1 cellular context compared by ENCODE assay signal in genomic region chr1:3624194-3625136, GRCh38.
TF ChIP-seq lines count a peak whose summit lies in the region.

Gene TPRG1L, plus strand, starts transcription at chr1:3625015. Its CDS starts 58 bp downstream, at chr1:3625073.

TF ChIP-seq in HepG2, 621 proteins besides CTCF, POLR2A, EP300 and RAD21 (continued from another document and continues in another):
- TF ChIP-seq, protein P1, sequence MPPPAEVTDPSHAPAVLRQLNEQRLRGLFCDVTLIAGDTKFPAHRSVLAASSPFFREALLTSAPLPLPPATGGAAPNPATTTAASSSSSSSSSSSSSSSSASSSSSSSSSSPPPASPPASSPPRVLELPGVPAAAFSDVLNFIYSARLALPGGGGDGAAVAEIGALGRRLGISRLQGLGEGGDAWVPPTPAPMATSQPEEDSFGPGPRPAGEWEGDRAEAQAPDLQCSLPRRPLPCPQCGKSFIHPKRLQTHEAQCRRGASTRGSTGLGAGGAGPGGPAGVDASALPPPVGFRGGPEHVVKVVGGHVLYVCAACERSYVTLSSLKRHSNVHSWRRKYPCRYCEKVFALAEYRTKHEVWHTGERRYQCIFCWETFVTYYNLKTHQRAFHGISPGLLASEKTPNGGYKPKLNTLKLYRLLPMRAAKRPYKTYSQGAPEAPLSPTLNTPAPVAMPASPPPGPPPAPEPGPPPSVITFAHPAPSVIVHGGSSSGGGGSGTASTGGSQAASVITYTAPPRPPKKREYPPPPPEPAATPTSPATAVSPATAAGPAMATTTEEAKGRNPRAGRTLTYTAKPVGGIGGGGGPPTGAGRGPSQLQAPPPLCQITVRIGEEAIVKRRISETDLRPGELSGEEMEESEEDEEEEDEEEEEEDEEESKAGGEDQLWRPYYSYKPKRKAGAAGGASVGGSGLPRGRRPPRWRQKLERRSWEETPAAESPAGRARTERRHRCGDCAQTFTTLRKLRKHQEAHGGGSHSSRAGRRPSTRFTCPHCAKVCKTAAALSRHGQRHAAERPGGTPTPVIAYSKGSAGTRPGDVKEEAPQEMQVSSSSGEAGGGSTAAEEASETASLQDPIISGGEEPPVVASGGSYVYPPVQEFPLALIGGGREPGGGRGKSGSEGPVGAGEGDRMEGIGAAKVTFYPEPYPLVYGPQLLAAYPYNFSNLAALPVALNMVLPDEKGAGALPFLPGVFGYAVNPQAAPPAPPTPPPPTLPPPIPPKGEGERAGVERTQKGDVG (CRISPR knock-in tag; IDR thresholded peaks at IDR 0.05; ENCODE audit: borderline replicate concordance) = no peak
- TF ChIP-seq GTF2F1 (IDR thresholded peaks at IDR 0.05; ENCODE audit: low read length) = no peak
- TF ChIP-seq NR0B2 (CRISPR knock-in tag; IDR thresholded peaks at IDR 0.05) = no peak
- TF ChIP-seq ZBTB2 (CRISPR knock-in tag; IDR thresholded peaks at IDR 0.05; ENCODE audit: low read depth) = peak; percentile 61; the same call in 1 of the 2 replicates
- TF ChIP-seq SP2 (CRISPR knock-in tag; IDR thresholded peaks at IDR 0.05) = peak; percentile 92
- peak; percentile 82; the same call in 1 of the 2 replicates for TF ChIP-seq HDAC1 (CRISPR knock-in tag; IDR thresholded peaks at IDR 0.05)
- no peak for TF ChIP-seq MYNN (CRISPR knock-in tag; IDR thresholded peaks at IDR 0.05; ENCODE audit: low read depth)
- TF ChIP-seq PRPF4 (IDR thresholded peaks at IDR 0.05; ENCODE audit: low read depth, low read length, poor library complexity, severe bottlenecking) = no peak
- TF ChIP-seq BCL6 (CRISPR knock-in tag; IDR thresholded peaks at IDR 0.05) = no peak
- TF ChIP-seq ESRRA (CRISPR knock-in tag; IDR thresholded peaks at IDR 0.05; ENCODE audit: low read depth) = no peak
- no peak for TF ChIP-seq RCOR2 (CRISPR knock-in tag; IDR thresholded peaks at IDR 0.05)
- no peak for TF ChIP-seq SMYD3 (CRISPR knock-in tag; IDR thresholded peaks at IDR 0.05)
- no peak for TF ChIP-seq KLF11 (CRISPR knock-in tag; IDR thresholded peaks at IDR 0.05)
- 0 out of 2 replicates have a peak, but pooled peaks have one; percentile 32 for TF ChIP-seq MTA1 (CRISPR knock-in tag; IDR thresholded peaks at IDR 0.05; ENCODE audit: borderline replicate concordance)
- no peak; the same call in 1 of the 2 replicates for TF ChIP-seq MXD4 (CRISPR knock-in tag; IDR thresholded peaks at IDR 0.05)
- TF ChIP-seq ZBTB1 (CRISPR knock-in tag; IDR thresholded peaks at IDR 0.05; ENCODE audit: borderline replicate concordance) = no peak
- no peak for TF ChIP-seq JUN (CRISPR knock-in tag; IDR thresholded peaks at IDR 0.05)
- no peak for TF ChIP-seq ATM (IDR thresholded peaks at IDR 0.05; ENCODE audit: borderline replicate concordance)
- peak; percentile 52; the same call in 1 of the 2 replicates for TF ChIP-seq MYC (CRISPR knock-in tag; IDR thresholded peaks at IDR 0.05; ENCODE audit: borderline replicate concordance)
- TF ChIP-seq, protein P2, sequence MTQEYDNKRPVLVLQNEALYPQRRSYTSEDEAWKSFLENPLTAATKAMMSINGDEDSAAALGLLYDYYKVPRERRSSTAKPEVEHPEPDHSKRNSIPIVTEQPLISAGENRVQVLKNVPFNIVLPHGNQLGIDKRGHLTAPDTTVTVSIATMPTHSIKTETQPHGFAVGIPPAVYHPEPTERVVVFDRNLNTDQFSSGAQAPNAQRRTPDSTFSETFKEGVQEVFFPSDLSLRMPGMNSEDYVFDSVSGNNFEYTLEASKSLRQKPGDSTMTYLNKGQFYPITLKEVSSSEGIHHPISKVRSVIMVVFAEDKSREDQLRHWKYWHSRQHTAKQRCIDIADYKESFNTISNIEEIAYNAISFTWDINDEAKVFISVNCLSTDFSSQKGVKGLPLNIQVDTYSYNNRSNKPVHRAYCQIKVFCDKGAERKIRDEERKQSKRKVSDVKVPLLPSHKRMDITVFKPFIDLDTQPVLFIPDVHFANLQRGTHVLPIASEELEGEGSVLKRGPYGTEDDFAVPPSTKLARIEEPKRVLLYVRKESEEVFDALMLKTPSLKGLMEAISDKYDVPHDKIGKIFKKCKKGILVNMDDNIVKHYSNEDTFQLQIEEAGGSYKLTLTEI (CRISPR knock-in tag; conservative IDR thresholded peaks at IDR 0.05) = no peak
- TF ChIP-seq ZNF30 (CRISPR knock-in tag; IDR thresholded peaks at IDR 0.05) = no peak
- TF ChIP-seq CEBPG (CRISPR knock-in tag; IDR thresholded peaks at IDR 0.05) = 0 out of 2 replicates have a peak, but pooled peaks have one; percentile 15
- TF ChIP-seq HMG20B (CRISPR knock-in tag; conservative IDR thresholded peaks at IDR 0.05) = no peak
- no peak for TF ChIP-seq TARDBP (CRISPR knock-in tag; IDR thresholded peaks at IDR 0.05)
- TF ChIP-seq ZEB1 (IDR thresholded peaks at IDR 0.05; ENCODE audit: insufficient replicate concordance, low read depth) = no peak
- no peak for TF ChIP-seq HMG20A (CRISPR knock-in tag; IDR thresholded peaks at IDR 0.05; ENCODE audit: borderline replicate concordance)
- TF ChIP-seq, protein P3, sequence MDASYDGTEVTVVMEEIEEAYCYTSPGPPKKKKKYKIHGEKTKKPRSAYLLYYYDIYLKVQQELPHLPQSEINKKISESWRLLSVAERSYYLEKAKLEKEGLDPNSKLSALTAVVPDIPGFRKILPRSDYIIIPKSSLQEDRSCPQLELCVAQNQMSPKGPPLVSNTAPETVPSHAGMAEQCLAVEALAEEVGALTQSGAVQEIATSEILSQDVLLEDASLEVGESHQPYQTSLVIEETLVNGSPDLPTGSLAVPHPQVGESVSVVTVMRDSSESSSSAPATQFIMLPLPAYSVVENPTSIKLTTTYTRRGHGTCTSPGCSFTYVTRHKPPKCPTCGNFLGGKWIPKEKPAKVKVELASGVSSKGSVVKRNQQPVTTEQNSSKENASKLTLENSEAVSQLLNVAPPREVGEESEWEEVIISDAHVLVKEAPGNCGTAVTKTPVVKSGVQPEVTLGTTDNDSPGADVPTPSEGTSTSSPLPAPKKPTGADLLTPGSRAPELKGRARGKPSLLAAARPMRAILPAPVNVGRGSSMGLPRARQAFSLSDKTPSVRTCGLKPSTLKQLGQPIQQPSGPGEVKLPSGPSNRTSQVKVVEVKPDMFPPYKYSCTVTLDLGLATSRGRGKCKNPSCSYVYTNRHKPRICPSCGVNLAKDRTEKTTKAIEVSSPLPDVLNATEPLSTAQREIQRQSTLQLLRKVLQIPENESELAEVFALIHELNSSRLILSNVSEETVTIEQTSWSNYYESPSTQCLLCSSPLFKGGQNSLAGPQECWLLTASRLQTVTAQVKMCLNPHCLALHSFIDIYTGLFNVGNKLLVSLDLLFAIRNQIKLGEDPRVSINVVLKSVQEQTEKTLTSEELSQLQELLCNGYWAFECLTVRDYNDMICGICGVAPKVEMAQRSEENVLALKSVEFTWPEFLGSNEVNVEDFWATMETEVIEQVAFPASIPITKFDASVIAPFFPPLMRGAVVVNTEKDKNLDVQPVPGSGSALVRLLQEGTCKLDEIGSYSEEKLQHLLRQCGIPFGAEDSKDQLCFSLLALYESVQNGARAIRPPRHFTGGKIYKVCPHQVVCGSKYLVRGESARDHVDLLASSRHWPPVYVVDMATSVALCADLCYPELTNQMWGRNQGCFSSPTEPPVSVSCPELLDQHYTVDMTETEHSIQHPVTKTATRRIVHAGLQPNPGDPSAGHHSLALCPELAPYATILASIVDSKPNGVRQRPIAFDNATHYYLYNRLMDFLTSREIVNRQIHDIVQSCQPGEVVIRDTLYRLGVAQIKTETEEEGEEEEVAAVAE (CRISPR knock-in tag; IDR thresholded peaks at IDR 0.05; ENCODE audit: borderline replicate concordance) = 0 out of 2 replicates have a peak, but pooled peaks have one; percentile 57
- TF ChIP-seq KDM1A (CRISPR knock-in tag; IDR thresholded peaks at IDR 0.05) = no peak
- no peak for TF ChIP-seq SMAD1 (CRISPR knock-in tag; IDR thresholded peaks at IDR 0.05; ENCODE audit: borderline replicate concordance, low read depth)
- no peak for TF ChIP-seq ZIK1 (CRISPR knock-in tag; IDR thresholded peaks at IDR 0.05; ENCODE audit: borderline replicate concordance, low read depth)
- TF ChIP-seq ZNF782 (CRISPR knock-in tag; IDR thresholded peaks at IDR 0.05; ENCODE audit: borderline replicate concordance) = no peak
- TF ChIP-seq CCDC6 (CRISPR knock-in tag; IDR thresholded peaks at IDR 0.05) = no peak
- no peak for TF ChIP-seq SNRNP70 (IDR thresholded peaks at IDR 0.05; ENCODE audit: low read depth, low read length)
- no peak for TF ChIP-seq ZNF318 (CRISPR knock-in tag; IDR thresholded peaks at IDR 0.05)
- no peak; the same call in 1 of the 2 replicates for TF ChIP-seq KAT7 (CRISPR knock-in tag; IDR thresholded peaks at IDR 0.05; ENCODE audit: borderline replicate concordance)
- TF ChIP-seq HNRNPH1 (optimal IDR thresholded peaks at IDR 0.05; ENCODE audit: low read depth, low read length) = no peak
- TF ChIP-seq SRF (IDR thresholded peaks at IDR 0.05; ENCODE audit: low read depth, low read length) = no peak
- TF ChIP-seq KMT2A (CRISPR knock-in tag; IDR thresholded peaks at IDR 0.05) = no peak; the same call in 1 of the 2 replicates
- no peak; the same call in 1 of the 2 replicates for TF ChIP-seq ZSCAN25 (CRISPR knock-in tag; IDR thresholded peaks at IDR 0.05)
- no peak for TF ChIP-seq ZZZ3 (CRISPR knock-in tag; IDR thresholded peaks at IDR 0.05; ENCODE audit: borderline replicate concordance)
- no peak for TF ChIP-seq ZNF577 (CRISPR knock-in tag; IDR thresholded peaks at IDR 0.05; ENCODE audit: borderline replicate concordance, low read depth)
- TF ChIP-seq TAF1 (CRISPR knock-in tag; IDR thresholded peaks at IDR 0.05) = no peak; the same call in 1 of the 2 replicates
- no peak for TF ChIP-seq TCF7L2 (IDR thresholded peaks at IDR 0.05; ENCODE audit: low read depth, low read length)
- TF ChIP-seq ATF1 (CRISPR knock-in tag; IDR thresholded peaks at IDR 0.05) = no peak
- TF ChIP-seq MAFG (CRISPR knock-in tag; IDR thresholded peaks at IDR 0.05) = no peak
- no peak for TF ChIP-seq CREB3 (CRISPR knock-in tag; IDR thresholded peaks at IDR 0.05)
